Comparison of ENCODE assay signal across 1 cellular context in the genomic region with DNA sequence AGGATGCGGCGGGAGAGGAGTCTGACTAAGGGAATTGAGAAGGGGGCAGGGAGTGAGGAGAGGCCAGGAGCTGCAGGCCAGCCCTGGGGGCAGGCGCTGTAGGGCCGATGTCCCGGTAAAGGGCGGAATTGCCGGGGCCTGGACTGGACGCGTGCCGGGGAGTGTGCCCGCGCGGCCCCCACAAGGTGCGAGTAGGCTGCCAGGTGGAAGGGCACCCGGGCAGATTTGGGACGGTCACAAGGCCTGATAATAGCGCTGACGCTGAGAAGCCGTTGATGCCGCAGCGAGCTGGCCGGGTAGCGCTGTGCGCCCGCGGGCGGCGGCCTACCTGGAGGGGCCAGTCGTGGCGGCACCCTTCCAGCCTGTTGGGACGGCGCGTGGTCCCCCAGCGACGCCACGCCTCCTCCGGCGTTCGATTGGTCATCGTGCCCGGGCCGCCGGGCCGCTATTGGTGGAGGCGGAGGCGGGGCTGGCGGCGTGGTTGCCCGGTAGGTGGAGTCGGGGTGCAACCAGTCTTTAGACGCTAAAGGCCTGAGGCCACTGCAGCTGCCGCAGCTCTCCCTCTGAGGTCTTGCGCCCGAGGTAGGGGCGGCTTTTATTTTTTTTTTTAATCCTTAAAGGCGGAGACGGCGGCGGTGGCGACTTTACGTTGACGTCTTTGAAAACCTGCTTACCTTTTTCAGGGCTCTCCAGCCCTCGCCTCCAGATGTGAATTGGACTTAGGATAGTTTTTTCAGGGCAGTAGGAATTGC.
TF ChIP-seq lines count a peak whose summit lies in the region.

No MANE protein-coding gene starts in this region.

TF ChIP-seq in HepG2, 621 proteins besides CTCF, POLR2A, EP300 and RAD21 (continued from another document and continues in another):
- TF ChIP-seq, protein P1, sequence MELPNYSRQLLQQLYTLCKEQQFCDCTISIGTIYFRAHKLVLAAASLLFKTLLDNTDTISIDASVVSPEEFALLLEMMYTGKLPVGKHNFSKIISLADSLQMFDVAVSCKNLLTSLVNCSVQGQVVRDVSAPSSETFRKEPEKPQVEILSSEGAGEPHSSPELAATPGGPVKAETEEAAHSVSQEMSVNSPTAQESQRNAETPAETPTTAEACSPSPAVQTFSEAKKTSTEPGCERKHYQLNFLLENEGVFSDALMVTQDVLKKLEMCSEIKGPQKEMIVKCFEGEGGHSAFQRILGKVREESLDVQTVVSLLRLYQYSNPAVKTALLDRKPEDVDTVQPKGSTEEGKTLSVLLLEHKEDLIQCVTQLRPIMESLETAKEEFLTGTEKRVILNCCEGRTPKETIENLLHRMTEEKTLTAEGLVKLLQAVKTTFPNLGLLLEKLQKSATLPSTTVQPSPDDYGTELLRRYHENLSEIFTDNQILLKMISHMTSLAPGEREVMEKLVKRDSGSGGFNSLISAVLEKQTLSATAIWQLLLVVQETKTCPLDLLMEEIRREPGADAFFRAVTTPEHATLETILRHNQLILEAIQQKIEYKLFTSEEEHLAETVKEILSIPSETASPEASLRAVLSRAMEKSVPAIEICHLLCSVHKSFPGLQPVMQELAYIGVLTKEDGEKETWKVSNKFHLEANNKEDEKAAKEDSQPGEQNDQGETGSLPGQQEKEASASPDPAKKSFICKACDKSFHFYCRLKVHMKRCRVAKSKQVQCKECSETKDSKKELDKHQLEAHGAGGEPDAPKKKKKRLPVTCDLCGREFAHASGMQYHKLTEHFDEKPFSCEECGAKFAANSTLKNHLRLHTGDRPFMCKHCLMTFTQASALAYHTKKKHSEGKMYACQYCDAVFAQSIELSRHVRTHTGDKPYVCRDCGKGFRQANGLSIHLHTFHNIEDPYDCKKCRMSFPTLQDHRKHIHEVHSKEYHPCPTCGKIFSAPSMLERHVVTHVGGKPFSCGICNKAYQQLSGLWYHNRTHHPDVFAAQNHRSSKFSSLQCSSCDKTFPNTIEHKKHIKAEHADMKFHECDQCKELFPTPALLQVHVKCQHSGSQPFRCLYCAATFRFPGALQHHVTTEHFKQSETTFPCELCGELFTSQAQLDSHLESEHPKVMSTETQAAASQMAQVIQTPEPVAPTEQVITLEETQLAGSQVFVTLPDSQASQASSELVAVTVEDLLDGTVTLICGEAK (IDR thresholded peaks at IDR 0.05): no peak
- TF ChIP-seq, protein P1 (CRISPR knock-in tag; IDR thresholded peaks at IDR 0.05): peak; percentile 9; the same call in 1 of the 2 replicates
- TF ChIP-seq XBP1 (CRISPR knock-in tag; IDR thresholded peaks at IDR 0.05) (no peak), FOXA1 (IDR thresholded peaks at IDR 0.05) (no peak), FOXA1 (CRISPR knock-in tag; IDR thresholded peaks at IDR 0.05) (no peak), RFX5 (IDR thresholded peaks at IDR 0.05; ENCODE audit: low read depth, low read length) (peak; percentile 86), ZNF543 (CRISPR knock-in tag; IDR thresholded peaks at IDR 0.05) (peak; percentile 78), PHF20 (CRISPR knock-in tag; IDR thresholded peaks at IDR 0.05) (no peak; the same call in 1 of the 2 replicates), ZNF317 (CRISPR knock-in tag; IDR thresholded peaks at IDR 0.05) (0 out of 2 replicates have a peak, but pooled peaks have one; percentile 36), SIN3A (IDR thresholded peaks at IDR 0.05; ENCODE audit: borderline replicate concordance, low read depth, low read length) (peak; percentile 97; the same call in 1 of the 2 replicates), REPIN1 (CRISPR knock-in tag; IDR thresholded peaks at IDR 0.05; ENCODE audit: borderline replicate concordance, low read depth) (peak; percentile 32; the same call in 1 of the 2 replicates), ZNF761 (CRISPR knock-in tag; conservative IDR thresholded peaks at IDR 0.05) (no peak; the same call in 1 of the 2 replicates), SUZ12 (IDR thresholded peaks at IDR 0.05; ENCODE audit: low read depth, low read length) (no peak), NFYB (CRISPR knock-in tag; IDR thresholded peaks at IDR 0.05) (peak; percentile 97), ZZZ3 (CRISPR knock-in tag; IDR thresholded peaks at IDR 0.05; ENCODE audit: borderline replicate concordance) (peak; percentile 31; the same call in 1 of the 2 replicates), SKI (IDR thresholded peaks at IDR 0.05; ENCODE audit: partially characterized antibody) (peak; percentile 46), ZNF572 (CRISPR knock-in tag; IDR thresholded peaks at IDR 0.05) (no peak), GATAD1 (CRISPR knock-in tag; IDR thresholded peaks at IDR 0.05) (peak; percentile 35), ZNF230 (CRISPR knock-in tag; IDR thresholded peaks at IDR 0.05) (0 out of 2 replicates have a peak, but pooled peaks have one; percentile 26), ZNF83 (CRISPR knock-in tag; IDR thresholded peaks at IDR 0.05; ENCODE audit: borderline replicate concordance) (peak; percentile 83; the same call in 1 of the 2 replicates), ZNF670 (CRISPR knock-in tag; IDR thresholded peaks at IDR 0.05; ENCODE audit: borderline replicate concordance) (no peak), SOX13 (IDR thresholded peaks at IDR 0.05) (no peak; the same call in 1 of the 2 replicates), SOX13 (CRISPR knock-in tag; conservative IDR thresholded peaks at IDR 0.05 in 1 of 2, IDR thresholded peaks at IDR 0.05 in 1 of 2) (peak in 1 of 2 experiments; percentile 8; a peak in 1 of 4 replicates), ZNF563 (CRISPR knock-in tag; IDR thresholded peaks at IDR 0.05) (0 out of 2 replicates have a peak, but pooled peaks have one; percentile 63), SP5 (CRISPR knock-in tag; IDR thresholded peaks at IDR 0.05; ENCODE audit: borderline replicate concordance, low read depth) (0 out of 2 replicates have a peak, but pooled peaks have one; percentile 14), MTA1 (CRISPR knock-in tag; IDR thresholded peaks at IDR 0.05; ENCODE audit: borderline replicate concordance) (0 out of 2 replicates have a peak, but pooled peaks have one; percentile 15), ZNF746 (CRISPR knock-in tag; IDR thresholded peaks at IDR 0.05) (no peak), YY1 (IDR thresholded peaks at IDR 0.05; ENCODE audit: insufficient read depth, insufficient replicate concordance, low read depth, low read length) (peak; percentile 17), ZNF598 (CRISPR knock-in tag; IDR thresholded peaks at IDR 0.05; ENCODE audit: borderline replicate concordance) (no peak)
- TF ChIP-seq, protein P2, sequence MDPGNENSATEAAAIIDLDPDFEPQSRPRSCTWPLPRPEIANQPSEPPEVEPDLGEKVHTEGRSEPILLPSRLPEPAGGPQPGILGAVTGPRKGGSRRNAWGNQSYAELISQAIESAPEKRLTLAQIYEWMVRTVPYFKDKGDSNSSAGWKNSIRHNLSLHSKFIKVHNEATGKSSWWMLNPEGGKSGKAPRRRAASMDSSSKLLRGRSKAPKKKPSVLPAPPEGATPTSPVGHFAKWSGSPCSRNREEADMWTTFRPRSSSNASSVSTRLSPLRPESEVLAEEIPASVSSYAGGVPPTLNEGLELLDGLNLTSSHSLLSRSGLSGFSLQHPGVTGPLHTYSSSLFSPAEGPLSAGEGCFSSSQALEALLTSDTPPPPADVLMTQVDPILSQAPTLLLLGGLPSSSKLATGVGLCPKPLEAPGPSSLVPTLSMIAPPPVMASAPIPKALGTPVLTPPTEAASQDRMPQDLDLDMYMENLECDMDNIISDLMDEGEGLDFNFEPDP (CRISPR knock-in tag; conservative IDR thresholded peaks at IDR 0.05): no peak
- TF ChIP-seq, protein P3, sequence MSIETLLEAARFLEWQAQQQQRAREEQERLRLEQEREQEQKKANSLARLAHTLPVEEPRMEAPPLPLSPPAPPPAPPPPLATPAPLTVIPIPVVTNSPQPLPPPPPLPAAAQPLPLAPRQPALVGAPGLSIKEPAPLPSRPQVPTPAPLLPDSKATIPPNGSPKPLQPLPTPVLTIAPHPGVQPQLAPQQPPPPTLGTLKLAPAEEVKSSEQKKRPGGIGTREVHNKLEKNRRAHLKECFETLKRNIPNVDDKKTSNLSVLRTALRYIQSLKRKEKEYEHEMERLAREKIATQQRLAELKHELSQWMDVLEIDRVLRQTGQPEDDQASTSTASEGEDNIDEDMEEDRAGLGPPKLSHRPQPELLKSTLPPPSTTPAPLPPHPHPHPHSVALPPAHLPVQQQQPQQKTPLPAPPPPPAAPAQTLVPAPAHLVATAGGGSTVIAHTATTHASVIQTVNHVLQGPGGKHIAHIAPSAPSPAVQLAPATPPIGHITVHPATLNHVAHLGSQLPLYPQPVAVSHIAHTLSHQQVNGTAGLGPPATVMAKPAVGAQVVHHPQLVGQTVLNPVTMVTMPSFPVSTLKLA (IDR thresholded peaks at IDR 0.05): peak; percentile 85
- TF ChIP-seq, protein P4, sequence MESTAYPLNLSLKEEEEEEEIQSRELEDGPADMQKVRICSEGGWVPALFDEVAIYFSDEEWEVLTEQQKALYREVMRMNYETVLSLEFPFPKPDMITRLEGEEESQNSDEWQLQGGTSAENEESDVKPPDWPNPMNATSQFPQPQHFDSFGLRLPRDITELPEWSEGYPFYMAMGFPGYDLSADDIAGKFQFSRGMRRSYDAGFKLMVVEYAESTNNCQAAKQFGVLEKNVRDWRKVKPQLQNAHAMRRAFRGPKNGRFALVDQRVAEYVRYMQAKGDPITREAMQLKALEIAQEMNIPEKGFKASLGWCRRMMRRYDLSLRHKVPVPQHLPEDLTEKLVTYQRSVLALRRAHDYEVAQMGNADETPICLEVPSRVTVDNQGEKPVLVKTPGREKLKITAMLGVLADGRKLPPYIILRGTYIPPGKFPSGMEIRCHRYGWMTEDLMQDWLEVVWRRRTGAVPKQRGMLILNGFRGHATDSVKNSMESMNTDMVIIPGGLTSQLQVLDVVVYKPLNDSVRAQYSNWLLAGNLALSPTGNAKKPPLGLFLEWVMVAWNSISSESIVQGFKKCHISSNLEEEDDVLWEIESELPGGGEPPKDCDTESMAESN (CRISPR knock-in tag; conservative IDR thresholded peaks at IDR 0.05): peak; percentile 41; the same call in 1 of the 2 replicates
- TF ChIP-seq, protein P5, sequence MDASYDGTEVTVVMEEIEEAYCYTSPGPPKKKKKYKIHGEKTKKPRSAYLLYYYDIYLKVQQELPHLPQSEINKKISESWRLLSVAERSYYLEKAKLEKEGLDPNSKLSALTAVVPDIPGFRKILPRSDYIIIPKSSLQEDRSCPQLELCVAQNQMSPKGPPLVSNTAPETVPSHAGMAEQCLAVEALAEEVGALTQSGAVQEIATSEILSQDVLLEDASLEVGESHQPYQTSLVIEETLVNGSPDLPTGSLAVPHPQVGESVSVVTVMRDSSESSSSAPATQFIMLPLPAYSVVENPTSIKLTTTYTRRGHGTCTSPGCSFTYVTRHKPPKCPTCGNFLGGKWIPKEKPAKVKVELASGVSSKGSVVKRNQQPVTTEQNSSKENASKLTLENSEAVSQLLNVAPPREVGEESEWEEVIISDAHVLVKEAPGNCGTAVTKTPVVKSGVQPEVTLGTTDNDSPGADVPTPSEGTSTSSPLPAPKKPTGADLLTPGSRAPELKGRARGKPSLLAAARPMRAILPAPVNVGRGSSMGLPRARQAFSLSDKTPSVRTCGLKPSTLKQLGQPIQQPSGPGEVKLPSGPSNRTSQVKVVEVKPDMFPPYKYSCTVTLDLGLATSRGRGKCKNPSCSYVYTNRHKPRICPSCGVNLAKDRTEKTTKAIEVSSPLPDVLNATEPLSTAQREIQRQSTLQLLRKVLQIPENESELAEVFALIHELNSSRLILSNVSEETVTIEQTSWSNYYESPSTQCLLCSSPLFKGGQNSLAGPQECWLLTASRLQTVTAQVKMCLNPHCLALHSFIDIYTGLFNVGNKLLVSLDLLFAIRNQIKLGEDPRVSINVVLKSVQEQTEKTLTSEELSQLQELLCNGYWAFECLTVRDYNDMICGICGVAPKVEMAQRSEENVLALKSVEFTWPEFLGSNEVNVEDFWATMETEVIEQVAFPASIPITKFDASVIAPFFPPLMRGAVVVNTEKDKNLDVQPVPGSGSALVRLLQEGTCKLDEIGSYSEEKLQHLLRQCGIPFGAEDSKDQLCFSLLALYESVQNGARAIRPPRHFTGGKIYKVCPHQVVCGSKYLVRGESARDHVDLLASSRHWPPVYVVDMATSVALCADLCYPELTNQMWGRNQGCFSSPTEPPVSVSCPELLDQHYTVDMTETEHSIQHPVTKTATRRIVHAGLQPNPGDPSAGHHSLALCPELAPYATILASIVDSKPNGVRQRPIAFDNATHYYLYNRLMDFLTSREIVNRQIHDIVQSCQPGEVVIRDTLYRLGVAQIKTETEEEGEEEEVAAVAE (CRISPR knock-in tag; IDR thresholded peaks at IDR 0.05; ENCODE audit: borderline replicate concordance): 0 out of 2 replicates have a peak, but pooled peaks have one; percentile 6
- TF ChIP-seq, protein P6, sequence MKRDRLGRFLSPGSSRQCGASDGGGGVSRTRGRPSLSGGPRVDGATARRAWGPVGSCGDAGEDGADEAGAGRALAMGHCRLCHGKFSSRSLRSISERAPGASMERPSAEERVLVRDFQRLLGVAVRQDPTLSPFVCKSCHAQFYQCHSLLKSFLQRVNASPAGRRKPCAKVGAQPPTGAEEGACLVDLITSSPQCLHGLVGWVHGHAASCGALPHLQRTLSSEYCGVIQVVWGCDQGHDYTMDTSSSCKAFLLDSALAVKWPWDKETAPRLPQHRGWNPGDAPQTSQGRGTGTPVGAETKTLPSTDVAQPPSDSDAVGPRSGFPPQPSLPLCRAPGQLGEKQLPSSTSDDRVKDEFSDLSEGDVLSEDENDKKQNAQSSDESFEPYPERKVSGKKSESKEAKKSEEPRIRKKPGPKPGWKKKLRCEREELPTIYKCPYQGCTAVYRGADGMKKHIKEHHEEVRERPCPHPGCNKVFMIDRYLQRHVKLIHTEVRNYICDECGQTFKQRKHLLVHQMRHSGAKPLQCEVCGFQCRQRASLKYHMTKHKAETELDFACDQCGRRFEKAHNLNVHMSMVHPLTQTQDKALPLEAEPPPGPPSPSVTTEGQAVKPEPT (CRISPR knock-in tag; IDR thresholded peaks at IDR 0.05; ENCODE audit: low read depth): peak; percentile 61; the same call in 1 of the 2 replicates
